ENCODE assay signal across 8 cellular contexts in genomic region chr2:233566141-233566956, GRCh38. TPM values are rescaled to one million over a fixed set of nuclear protein-coding genes. Genes with fewer than 3 reads are reported as not detected.
DNase-seq lines count a peak whose midpoint lies in the region; ATAC-seq and TF ChIP-seq lines count a peak whose summit lies in the region.

A gene with protein sequence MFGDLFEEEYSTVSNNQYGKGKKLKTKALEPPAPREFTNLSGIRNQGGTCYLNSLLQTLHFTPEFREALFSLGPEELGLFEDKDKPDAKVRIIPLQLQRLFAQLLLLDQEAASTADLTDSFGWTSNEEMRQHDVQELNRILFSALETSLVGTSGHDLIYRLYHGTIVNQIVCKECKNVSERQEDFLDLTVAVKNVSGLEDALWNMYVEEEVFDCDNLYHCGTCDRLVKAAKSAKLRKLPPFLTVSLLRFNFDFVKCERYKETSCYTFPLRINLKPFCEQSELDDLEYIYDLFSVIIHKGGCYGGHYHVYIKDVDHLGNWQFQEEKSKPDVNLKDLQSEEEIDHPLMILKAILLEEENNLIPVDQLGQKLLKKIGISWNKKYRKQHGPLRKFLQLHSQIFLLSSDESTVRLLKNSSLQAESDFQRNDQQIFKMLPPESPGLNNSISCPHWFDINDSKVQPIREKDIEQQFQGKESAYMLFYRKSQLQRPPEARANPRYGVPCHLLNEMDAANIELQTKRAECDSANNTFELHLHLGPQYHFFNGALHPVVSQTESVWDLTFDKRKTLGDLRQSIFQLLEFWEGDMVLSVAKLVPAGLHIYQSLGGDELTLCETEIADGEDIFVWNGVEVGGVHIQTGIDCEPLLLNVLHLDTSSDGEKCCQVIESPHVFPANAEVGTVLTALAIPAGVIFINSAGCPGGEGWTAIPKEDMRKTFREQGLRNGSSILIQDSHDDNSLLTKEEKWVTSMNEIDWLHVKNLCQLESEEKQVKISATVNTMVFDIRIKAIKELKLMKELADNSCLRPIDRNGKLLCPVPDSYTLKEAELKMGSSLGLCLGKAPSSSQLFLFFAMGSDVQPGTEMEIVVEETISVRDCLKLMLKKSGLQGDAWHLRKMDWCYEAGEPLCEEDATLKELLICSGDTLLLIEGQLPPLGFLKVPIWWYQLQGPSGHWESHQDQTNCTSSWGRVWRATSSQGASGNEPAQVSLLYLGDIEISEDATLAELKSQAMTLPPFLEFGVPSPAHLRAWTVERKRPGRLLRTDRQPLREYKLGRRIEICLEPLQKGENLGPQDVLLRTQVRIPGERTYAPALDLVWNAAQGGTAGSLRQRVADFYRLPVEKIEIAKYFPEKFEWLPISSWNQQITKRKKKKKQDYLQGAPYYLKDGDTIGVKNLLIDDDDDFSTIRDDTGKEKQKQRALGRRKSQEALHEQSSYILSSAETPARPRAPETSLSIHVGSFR (minus strand): TSS chr2:233566782. CDS start chr2:233565554, 1,228 bp downstream.

- no peak for TF ChIP-seq CTCF in colonic mucosa (IDR thresholded peaks at IDR 0.05)

- H3K4me1 ChIP-seq in colonic mucosa = no peaks in the 10 kb centered on the region

- peak within 1 kb of the TSS; percentile 81 to 98 for H3K9ac ChIP-seq in colonic mucosa (ENCODE audit: low read depth in 2 of 2, low read length in 2 of 2)

- peak; percentile 75 for ATAC-seq in HG03135 (IDR thresholded peaks at IDR 0.05; ENCODE audit: unreplicated experiment)

- H3K27ac ChIP-seq in colonic mucosa = peak within 1 kb of the TSS; percentile 88

- H3K27me3 ChIP-seq in colonic mucosa = no peaks in the 10 kb centered on the region

- H3K9me3 ChIP-seq in colonic mucosa = no peaks in the 10 kb centered on the region

- intact Hi-C loops in colonic mucosa (cut with DNase I) = no loop called here

- H3K36me3 ChIP-seq in colonic mucosa = no peaks in the 10 kb centered on the region

- peak; percentile 74 for DNase-seq in SIG-M5 treated with dmso at 0.1 percent for 504 hours (lab: John Stamatoyannopoulos, UW; ENCODE audit: unreplicated experiment)
- DNase-seq in SIG-M5 (lab: John Stamatoyannopoulos, UW) = no peak
- DNase-seq in NCI-H345 treated with DMSO at 0.1 percent for 48 hours (lab: John Stamatoyannopoulos, UW; ENCODE audit: unreplicated experiment) = peak; percentile 96
- DNase-seq in activated CD4-positive, alpha-beta T cell treated with anti-CD3 and anti-CD28 coated beads for 4 hours = peak; percentile 51
- peak; percentile 90 for DNase-seq in colonic mucosa
- DNase-seq in kidney glomerular epithelial cell (lab: John Stamatoyannopoulos, UW) = peak; percentile 89
- peak; percentile 68 for DNase-seq in stimulated activated CD4-positive, alpha-beta T cell treated with anti-CD3 and anti-CD28 coated beads, Interleukin-15, amount 100 ng/mL, for 24 hours

- H3K4me3 ChIP-seq in colonic mucosa = peak within 1 kb of the TSS; percentile 59

RNA-seq across cellular contexts. Expression of the gene that starts here (rescaled TPM):
- 10 to 100 TPM; 22.1 to 32.7 TPM for total RNA-seq in colonic mucosa
